ENCODE assay signal across 33 cellular contexts in the genomic region with DNA sequence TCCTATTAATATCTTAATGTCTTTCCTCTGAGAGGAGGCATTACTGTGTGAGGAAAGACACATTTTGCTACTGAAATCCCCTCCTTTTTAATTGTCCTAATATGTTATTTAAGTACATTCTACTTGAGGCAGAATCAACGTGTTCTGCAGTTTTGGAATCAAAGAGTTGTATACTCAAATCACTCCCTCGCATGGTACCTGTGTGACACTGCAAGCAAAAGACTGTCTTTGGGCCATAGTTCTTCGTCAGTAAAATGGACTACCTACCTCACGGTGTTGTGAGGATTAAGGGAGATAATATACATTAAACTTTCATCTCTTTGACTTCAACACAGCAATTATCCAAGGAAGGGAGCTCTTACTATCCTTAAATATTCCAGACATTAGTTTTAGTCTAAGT.
DNase-seq lines count a peak whose midpoint lies in the region; ATAC-seq and TF ChIP-seq lines count a peak whose summit lies in the region.
"Had no signal": no experiment of that assay in that cellular context is flagged by ENCODE, and none has a peak within 500 bp of the region (broad histone marks: within the 10 kb centered on the region; RNA-seq: fewer than 3 reads in every experiment).

No MANE protein-coding gene starts in this region.

- in situ Hi-C loops in SK-MEL-5 (cut with HindIII; ENCODE audit: low pct_unique_long_range_greater_than_20kb, low sequenced_read_pairs): no loop called here

- H3K36me3 Mint-ChIP-seq in GM23338 (ENCODE audit: low read depth) (no peaks in the 10 kb centered on the region), progenitor cell of endocrine pancreas (ENCODE audit: insufficient read depth) (no peaks in the 10 kb centered on the region)
- H3K36me3 Mint-ChIP-seq: CD8-positive, alpha-beta T cell had no signal

- H3K4me3 ChIP-seq in GM23338 (no peak overlapping the region), lower lobe of right lung (no peak overlapping the region)
- H3K4me3 ChIP-seq: esophagus squamous epithelium, GM23248, heart left ventricle, sigmoid colon, thoracic aorta had no signal

- H3K79me2 ChIP-seq in GM23338 (replicated peaks; ENCODE audit: insufficient read depth): no peaks in the 10 kb centered on the region

- no peak overlapping the region for H2AFZ ChIP-seq in GM23338
- H2AFZ ChIP-seq: GM23248 had no signal

- H3K36me3 ChIP-seq in GM23338 (ENCODE audit: insufficient read depth): no peaks in the 10 kb centered on the region
- no peaks in the 10 kb centered on the region for H3K36me3 ChIP-seq in lower lobe of right lung
- H3K36me3 ChIP-seq: esophagus squamous epithelium, heart left ventricle, sigmoid colon, thoracic aorta had no signal

- H3K4me1 ChIP-seq in GM23338 (ENCODE audit: insufficient read depth): no peaks in the 10 kb centered on the region; the same call in 1 of the 2 replicates
- no peaks in the 10 kb centered on the region for H3K4me1 ChIP-seq in lower lobe of right lung
- H3K4me1 ChIP-seq: foreskin keratinocyte, heart left ventricle had no signal

- intact Hi-C loops in lower lobe of right lung (cut with DNase I): no loop called here

- no peaks in the 10 kb centered on the region for H3K9me2 ChIP-seq in GM23338 (ENCODE audit: insufficient read depth)

- no peak overlapping the region for H3K27ac Mint-ChIP-seq in GM23338
- peak overlapping the region; percentile 30 for H3K27ac Mint-ChIP-seq in progenitor cell of endocrine pancreas
- H3K27ac Mint-ChIP-seq: activated CD4-positive, alpha-beta memory T cell treated with anti-CD3 and anti-CD28 coated beads, Interleukin-2, amount 10 ng/mL, durations not matched to agents 7 days and 5 days; activated T-helper 1 cell treated with anti-CD3 and anti-CD28 coated beads, Interleukin-12 subunit alpha, Interleukin-12 subunit beta, Interleukin-2, Interleukin-4 antibody, amounts not matched to agents 30 ng/mL and 10 ng/mL and 1 ng/mL, durations not matched to agents 14 hours and 24 hours and 36 hours; B cell; CD8-positive, alpha-beta T cell; stimulated activated naive CD8-positive, alpha-beta T cell treated with anti-CD3 and anti-CD28 coated beads, Interleukin-15, amount 100 ng/mL, for 72 hours; T-helper 2 cell treated with Interferon-gamma antibody and Interleukin-4, amounts not matched to agents 5 μg/mL and 100 μg/mL, for 36 hours had no signal

- H3K27me3 Mint-ChIP-seq in GM23338 (ENCODE audit: insufficient read depth, low read depth, poor library complexity): no peaks in the 10 kb centered on the region
- H3K27me3 Mint-ChIP-seq in progenitor cell of endocrine pancreas: no peaks in the 10 kb centered on the region
- H3K27me3 Mint-ChIP-seq: stimulated activated naive CD8-positive, alpha-beta T cell treated with anti-CD3 and anti-CD28 coated beads, Interleukin-15, amount 100 ng/mL, for 72 hours had no signal

- H3K4me3 Mint-ChIP-seq in GM23338 (no peak overlapping the region), progenitor cell of endocrine pancreas (ENCODE audit: low read depth) (no peak overlapping the region)
- H3K4me3 Mint-ChIP-seq: activated CD4-positive, alpha-beta memory T cell treated with anti-CD3 and anti-CD28 coated beads, Interleukin-2, amount 10 ng/mL, durations not matched to agents 7 days and 5 days; activated T-helper 1 cell treated with anti-CD3 and anti-CD28 coated beads, Interleukin-12 subunit alpha, Interleukin-12 subunit beta, Interleukin-2, Interleukin-4 antibody, amounts not matched to agents 30 ng/mL and 10 ng/mL and 1 ng/mL, durations not matched to agents 14 hours and 24 hours and 36 hours; B cell; CD8-positive, alpha-beta T cell; stimulated activated naive CD8-positive, alpha-beta T cell treated with anti-CD3 and anti-CD28 coated beads, Interleukin-15, amount 100 ng/mL, for 72 hours; T-helper 2 cell treated with Interferon-gamma antibody and Interleukin-4, amounts not matched to agents 5 μg/mL and 100 μg/mL, for 36 hours had no signal

- H4K20me1 ChIP-seq in GM23338 (replicated peaks; ENCODE audit: insufficient read depth): no peaks in the 10 kb centered on the region

- no peak overlapping the region for H3K4me2 ChIP-seq in GM23338

- no peaks in the 10 kb centered on the region for H3K9me3 Mint-ChIP-seq in GM23338
- no peaks in the 10 kb centered on the region for H3K9me3 Mint-ChIP-seq in progenitor cell of endocrine pancreas (ENCODE audit: low read depth)
- H3K9me3 Mint-ChIP-seq: activated CD4-positive, alpha-beta memory T cell treated with anti-CD3 and anti-CD28 coated beads, Interleukin-2, amount 10 ng/mL, durations not matched to agents 7 days and 5 days; activated T-helper 1 cell treated with anti-CD3 and anti-CD28 coated beads, Interleukin-12 subunit alpha, Interleukin-12 subunit beta, Interleukin-2, Interleukin-4 antibody, amounts not matched to agents 30 ng/mL and 10 ng/mL and 1 ng/mL, durations not matched to agents 14 hours and 24 hours and 36 hours; CD8-positive, alpha-beta T cell; stimulated activated naive CD8-positive, alpha-beta T cell treated with anti-CD3 and anti-CD28 coated beads, Interleukin-15, amount 100 ng/mL, for 72 hours; T-helper 2 cell treated with Interferon-gamma antibody and Interleukin-4, amounts not matched to agents 5 μg/mL and 100 μg/mL, for 36 hours had no signal

- H3K4me1 Mint-ChIP-seq in GM23338 (peaks cover 4% of the 10 kb centered on the region; the same call in 1 of the 3 replicates), progenitor cell of endocrine pancreas (ENCODE audit: low read depth) (peaks cover 15% of the 10 kb centered on the region)
- H3K4me1 Mint-ChIP-seq: activated CD4-positive, alpha-beta memory T cell treated with anti-CD3 and anti-CD28 coated beads, Interleukin-2, amount 10 ng/mL, durations not matched to agents 7 days and 5 days; B cell; stimulated activated naive CD8-positive, alpha-beta T cell treated with anti-CD3 and anti-CD28 coated beads, Interleukin-15, amount 100 ng/mL, for 72 hours had no signal

- TF ChIP-seq CTCF in GM23338 (conservative IDR thresholded peaks at IDR 0.05; ENCODE audit: low read depth in 2 of 2) (peak; percentile 41 to 44), progenitor cell of endocrine pancreas (IDR thresholded peaks at IDR 0.05; ENCODE audit: unreplicated experiment) (no peak), lower lobe of right lung (IDR thresholded peaks at IDR 0.05) (no peak)

- H3F3A ChIP-seq in GM23338 (replicated peaks; ENCODE audit: low read depth): no peaks in the 10 kb centered on the region

- ATAC-seq in GM23338 (peak; percentile 65), GM18873 (IDR thresholded peaks at IDR 0.05; ENCODE audit: low FRiP score, unreplicated experiment) (no peak), lower lobe of right lung (no peak)
- ATAC-seq: CD8-positive, alpha-beta T cell; foreskin keratinocyte; heart left ventricle; left ventricle myocardium superior; stimulated activated naive CD8-positive, alpha-beta T cell treated with anti-CD3 and anti-CD28 coated beads, Interleukin-15, amount 100 ng/mL, for 72 hours had no signal

- DNase-seq in NCI-H2227 (lab: John Stamatoyannopoulos, UW; ENCODE audit: unreplicated experiment) (peak; percentile 53), NCI-H2227 treated with DMSO at 0.1 percent for 48 hours (lab: John Stamatoyannopoulos, UW) (no peak), GM23338 (ENCODE audit: low spot score) (peak; percentile 62), SK-MEL-5 (ENCODE audit: low read depth, low spot score) (peak; percentile 33), progenitor cell of endocrine pancreas (ENCODE audit: low spot score, unreplicated experiment) (no peak), lower lobe of right lung (no peak), retina (no peak)
- DNase-seq: activated CD4-positive, alpha-beta memory T cell treated with anti-CD3 and anti-CD28 coated beads, Interleukin-2, amount 10 ng/mL, durations not matched to agents 7 days and 5 days; activated CD4-positive, alpha-beta T cell treated with anti-CD3 and anti-CD28 coated beads for 1 hour; activated CD8-positive, alpha-beta memory T cell treated with anti-CD3 and anti-CD28 coated beads, Interleukin-2, amount 50 U/mL, for 4 hours; activated naive CD4-positive, alpha-beta T cell treated with Interleukin-2 at 50 U/mL for 16 hours; CD8-positive, alpha-beta T cell; cerebellar nuclear complex; dermis blood vessel endothelial cell; DMS153; esophagus squamous epithelium; foreskin keratinocyte; GM23248; heart left ventricle; left ventricle myocardium superior; NCI-H1092; NCI-H526 treated with DMSO at 0.1 percent for 48 hours; posterior cingulate gyrus; Right ventricle myocardium superior; sigmoid colon; stimulated activated CD4-positive, alpha-beta T cell treated with anti-CD3 and anti-CD28 coated beads, Interleukin-12 subunit alpha, Interleukin-12 subunit beta, amount 100 ng/mL, for 4 hours; stimulated activated CD4-positive, alpha-beta T cell treated with anti-CD3 and anti-CD28 coated beads, Interleukin-2, amount 100 ng/mL, for 48 hours; stimulated activated naive CD8-positive, alpha-beta T cell treated with anti-CD3 and anti-CD28 coated beads, Interleukin-15, amount 100 ng/mL, for 72 hours had no signal

- H3K9me3 ChIP-seq in lower lobe of right lung: no peaks in the 10 kb centered on the region
- H3K9me3 ChIP-seq: esophagus squamous epithelium, heart left ventricle, sigmoid colon, thoracic aorta had no signal

- no peak overlapping the region for H3K27ac ChIP-seq in GM23338 (ENCODE audit: low read depth)
- H3K27ac ChIP-seq in lower lobe of right lung: no peak overlapping the region
- H3K27ac ChIP-seq: esophagus squamous epithelium, foreskin keratinocyte, GM23248, heart left ventricle, sigmoid colon, thoracic aorta had no signal

- no peaks in the 10 kb centered on the region for H3K27me3 ChIP-seq in GM23338 (ENCODE audit: insufficient read depth)
- no peaks in the 10 kb centered on the region for H3K27me3 ChIP-seq in lower lobe of right lung (ENCODE audit: low read depth)
- H3K27me3 ChIP-seq: esophagus squamous epithelium, heart left ventricle, sigmoid colon had no signal

TF ChIP-seq in GM23338, 12 proteins besides CTCF, POLR2A, EP300 and RAD21 (continues in another document):
- TF ChIP-seq JUNB (IDR thresholded peaks at IDR 0.05; ENCODE audit: unreplicated experiment) (no peak), EZH2phosphoT487 (IDR thresholded peaks at IDR 0.05; ENCODE audit: unreplicated experiment) (no peak)

Comparison
In these comparisons a context has a peak if more than half of its experiments do, and no peak if none do; other contexts are left out.
1. DNase-seq: peak in NCI-H2227 (single experiment), GM23338 (single experiment) and SK-MEL-5 (single experiment); none in NCI-H2227 treated with DMSO at 0.1 percent for 48 hours (single experiment), progenitor cell of endocrine pancreas (single experiment), lower lobe of right lung (single experiment) and retina (single experiment).
2. CTCF ChIP-seq: peak in GM23338 (2 of 2); none in progenitor cell of endocrine pancreas (single experiment) and lower lobe of right lung (single experiment).